8 cellular contexts compared by ENCODE assay signal in the genomic region with DNA sequence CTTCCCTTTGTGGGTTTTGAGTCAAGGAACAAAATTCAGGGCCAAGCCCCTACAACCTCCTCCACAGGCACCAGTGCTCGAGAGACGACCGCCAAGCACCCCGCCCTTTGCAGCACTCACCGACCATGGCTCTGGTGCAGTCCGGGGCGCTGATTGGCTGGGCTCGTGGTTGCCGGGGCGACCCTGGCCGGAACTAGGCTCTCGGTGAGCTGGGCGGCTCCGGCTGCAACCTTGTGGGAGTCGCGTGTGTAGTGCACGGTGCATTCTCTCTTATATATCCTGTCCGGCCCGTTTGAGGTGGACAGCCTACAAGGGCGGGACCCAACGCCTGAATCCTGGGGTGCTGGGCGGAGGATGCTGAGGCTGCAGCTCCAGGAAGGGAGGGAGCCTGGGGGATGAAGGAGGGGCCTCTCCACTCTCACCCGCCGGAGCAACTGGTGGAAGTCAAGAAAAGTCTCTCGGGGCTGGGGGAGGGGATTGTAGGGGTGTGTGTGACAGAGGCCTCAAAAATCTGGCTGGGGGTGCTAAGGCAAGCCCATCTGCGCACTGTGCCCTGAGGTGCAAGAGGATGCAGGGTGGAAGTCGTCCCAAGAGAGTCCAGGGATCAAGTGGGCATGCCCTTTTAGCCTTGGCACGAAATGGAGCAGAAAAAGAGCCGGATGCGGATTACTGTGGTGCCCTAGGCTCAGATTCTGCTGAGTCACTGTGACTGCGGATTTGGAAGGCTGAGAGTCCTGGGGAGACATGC. TPM values are rescaled to one million over a fixed set of nuclear protein-coding genes. Genes with fewer than 3 reads are reported as not detected.
DNase-seq lines count a peak whose midpoint lies in the region; ATAC-seq and TF ChIP-seq lines count a peak whose summit lies in the region.

A gene (minus strand): TSS at position 248 of the 748 bp plus-strand sequence. CDS start 121 bp downstream, at position 127.

- no peaks in the 10 kb centered on the region for H3K36me3 ChIP-seq in DND-41 (ENCODE audit: insufficient read depth, low read length)
- H3K36me3 ChIP-seq in Karpas-422 (ENCODE audit: insufficient read depth, low read length): no peaks in the 10 kb centered on the region
- no peaks in the 10 kb centered on the region for H3K36me3 ChIP-seq in stomach smooth muscle (ENCODE audit: control insufficient read depth in 2 of 2, insufficient read depth in 2 of 2, low read length in 2 of 2)

- H3K36me3 Mint-ChIP-seq in neural crest cell (ENCODE audit: low read depth): no peaks in the 10 kb centered on the region

- H3K27me3 Mint-ChIP-seq in neural crest cell (ENCODE audit: low read depth): no peaks in the 10 kb centered on the region

- H3K9me2 ChIP-seq in Karpas-422 (replicated peaks; ENCODE audit: insufficient read depth, low read length): no peaks in the 10 kb centered on the region

- H4K20me1 ChIP-seq in DND-41 (ENCODE audit: insufficient read depth, low read length): no peaks in the 10 kb centered on the region
- no peaks in the 10 kb centered on the region for H4K20me1 ChIP-seq in Karpas-422 (ENCODE audit: insufficient read depth, low read depth, low read length)

- DNase-seq in DND-41 (peak; percentile 93), Karpas-422 (peak; percentile 97), activated gamma-delta T cell (lab: John Stamatoyannopoulos, UW) (peak; percentile 80), fibroblast of villous mesenchyme (ENCODE audit: low read depth) (peak; percentile 97), neural crest cell (ENCODE audit: low read depth, low spot score) (peak; percentile 91)

- H3K79me2 ChIP-seq in DND-41 (ENCODE audit: insufficient read depth, low read length) (peaks cover 7% of the 10 kb centered on the region), Karpas-422 (ENCODE audit: low read length) (peaks cover 8% of the 10 kb centered on the region; the same call in 1 of the 2 replicates)

- H3K4me2 ChIP-seq in DND-41 (ENCODE audit: insufficient read depth, low read length): peak within 1 kb of the TSS; percentile 84
- H3K4me2 ChIP-seq in Karpas-422 (ENCODE audit: low read depth, low read length, poor library complexity, severe bottlenecking): peak within 1 kb of the TSS; percentile 88

- no peaks in the 10 kb centered on the region for H3K9me3 ChIP-seq in DND-41 (ENCODE audit: insufficient read depth, low read length, severe bottlenecking)
- no peaks in the 10 kb centered on the region for H3K9me3 ChIP-seq in Karpas-422 (ENCODE audit: low read length)
- H3K9me3 ChIP-seq in stomach smooth muscle (ENCODE audit: control insufficient read depth in 2 of 2, low read length in 2 of 2): no peaks in the 10 kb centered on the region

- H2AFZ ChIP-seq in DND-41 (ENCODE audit: low read depth, low read length) (peak within 1 kb of the TSS; percentile 89), Karpas-422 (ENCODE audit: low read length) (peak within 1 kb of the TSS; percentile 46)

- H3K4me1 Mint-ChIP-seq in neural crest cell: peaks cover 60% of the 10 kb centered on the region

- peak; percentile 86 for TF ChIP-seq POLR2A in Raji (IDR thresholded peaks at IDR 0.05; ENCODE audit: insufficient read depth, low read depth, low read length)

- peak within 1 kb of the TSS; percentile 58 for H3K9ac ChIP-seq in DND-41 (ENCODE audit: low read depth, low read length)
- H3K9ac ChIP-seq in Karpas-422 (ENCODE audit: low read length): peak within 1 kb of the TSS; percentile 76
- peak within 1 kb of the TSS; percentile 46 to 85 for H3K9ac ChIP-seq in stomach smooth muscle (ENCODE audit: low read length in 2 of 2)

- no peaks in the 10 kb centered on the region for H3K9me3 Mint-ChIP-seq in neural crest cell

- no peaks in the 10 kb centered on the region for H3K27me3 ChIP-seq in DND-41 (ENCODE audit: insufficient read depth, low read length, poor library complexity)
- no peaks in the 10 kb centered on the region for H3K27me3 ChIP-seq in Karpas-422 (ENCODE audit: low read length)
- no peaks in the 10 kb centered on the region for H3K27me3 ChIP-seq in stomach smooth muscle (ENCODE audit: control insufficient read depth in 1 of 2, insufficient read depth in 2 of 2, low read length in 2 of 2)

- H3K27ac ChIP-seq in DND-41 (ENCODE audit: low read length) (peak within 1 kb of the TSS; percentile 86), Karpas-422 (ENCODE audit: low read length) (peak within 1 kb of the TSS; percentile 86), stomach smooth muscle (ENCODE audit: low read length) (peak within 1 kb of the TSS; percentile 58)

- peak within 1 kb of the TSS; percentile 100 for H3K27ac Mint-ChIP-seq in neural crest cell (ENCODE audit: unreplicated experiment)

- H3K4me3 ChIP-seq in DND-41 (ENCODE audit: low read depth in 1 of 2, low read length in 2 of 2): peak within 1 kb of the TSS; percentile 23 to 61
- peak within 1 kb of the TSS; percentile 71 for H3K4me3 ChIP-seq in Karpas-422 (ENCODE audit: low read length)
- H3K4me3 ChIP-seq in fibroblast of villous mesenchyme (ENCODE audit: low read depth, low read length): peak within 1 kb of the TSS; percentile 71
- H3K4me3 ChIP-seq in stomach smooth muscle (ENCODE audit: low read length in 2 of 2): peak within 1 kb of the TSS; percentile 64 to 83

- peaks cover 33% of the 10 kb centered on the region for H3K4me1 ChIP-seq in DND-41 (ENCODE audit: insufficient read depth, low read length)
- H3K4me1 ChIP-seq in Karpas-422 (ENCODE audit: low read length): peaks cover 32% of the 10 kb centered on the region
- H3K4me1 ChIP-seq in stomach smooth muscle (ENCODE audit: control insufficient read depth, insufficient read depth, low read length): peaks cover 24% of the 10 kb centered on the region

- peak; percentile 96 for ATAC-seq in DND-41 (ENCODE audit: insufficient read depth, low read depth)
- peak; percentile 97 for ATAC-seq in GM21737 (IDR thresholded peaks at IDR 0.05; ENCODE audit: unreplicated experiment)

- no peak for TF ChIP-seq CTCF in DND-41 (IDR thresholded peaks at IDR 0.05; ENCODE audit: borderline replicate concordance, extremely low read depth, low read length, poor library complexity, severe bottlenecking)
- no peak for TF ChIP-seq CTCF in fibroblast of villous mesenchyme (IDR thresholded peaks at IDR 0.05; ENCODE audit: insufficient read depth, low read depth, low read length)
- TF ChIP-seq CTCF in neural crest cell (conservative IDR thresholded peaks at IDR 0.05): no peak

- peak within 1 kb of the TSS; percentile 98 for H3K4me3 Mint-ChIP-seq in neural crest cell

RNA-seq across cellular contexts. Expression of the gene that starts here (rescaled TPM):
- 16.2 and 19.0 TPM in 2 replicates for total RNA-seq in Karpas-422 (2014; rRNA removed; shearing (Covaris generic); ENCODE audit: low replicate concordance)
- total RNA-seq in fibroblast of villous mesenchyme: 384 and 934 TPM in 2 replicates
- 76.0 and 81.1 TPM in 2 replicates for total RNA-seq in neural crest cell

Comparison
In these comparisons a context has a peak if more than half of its experiments do, and no peak if none do; other contexts are left out.
1. Peak in every context shown above with its lines: DNase-seq, ATAC-seq, H3K4me3 ChIP-seq and H3K27ac ChIP-seq.